ENCODE assay signal across 2 cellular contexts in genomic region chr18:74139888-74140287, GRCh38.
TF ChIP-seq lines count a peak whose summit lies in the region.

No MANE protein-coding gene starts in this region.

TF ChIP-seq in HCT116, 20 proteins besides CTCF, POLR2A, EP300 and RAD21:
- TF ChIP-seq EZH2phosphoT487 (IDR thresholded peaks at IDR 0.05; ENCODE audit: borderline replicate concordance) (no peak), FOSL1 (IDR thresholded peaks at IDR 0.05; ENCODE audit: low read depth) (peak; percentile 29; the same call in 1 of the 2 replicates), EZH2 (IDR thresholded peaks at IDR 0.05) (no peak), POLR2AphosphoS5 (IDR thresholded peaks at IDR 0.05; ENCODE audit: low read depth, low read length) (no peak)

TF ChIP-seq in SK-N-SH, 30 proteins besides CTCF, POLR2A, EP300 and RAD21:
- TF ChIP-seq RXRA (IDR thresholded peaks at IDR 0.05; ENCODE audit: borderline replicate concordance, low read depth), result no peak
- peak; percentile 57; the same call in 1 of the 2 replicates for TF ChIP-seq FOSL2 (IDR thresholded peaks at IDR 0.05; ENCODE audit: borderline replicate concordance, low read depth)
- no peak for TF ChIP-seq EZH2phosphoT487 (IDR thresholded peaks at IDR 0.05; ENCODE audit: borderline replicate concordance, low read depth)
- TF ChIP-seq FOXJ3 (CRISPR knock-in tag; IDR thresholded peaks at IDR 0.05), result no peak
- TF ChIP-seq IRF3 (IDR thresholded peaks at IDR 0.05; ENCODE audit: low read depth, low read length), result no peak
- TF ChIP-seq JUND (IDR thresholded peaks at IDR 0.05), result 0 out of 2 replicates have a peak, but pooled peaks have one; percentile 13
- TF ChIP-seq CHD2 (IDR thresholded peaks at IDR 0.05; ENCODE audit: low read length, partially characterized antibody), result no peak
- TF ChIP-seq, protein P1, sequence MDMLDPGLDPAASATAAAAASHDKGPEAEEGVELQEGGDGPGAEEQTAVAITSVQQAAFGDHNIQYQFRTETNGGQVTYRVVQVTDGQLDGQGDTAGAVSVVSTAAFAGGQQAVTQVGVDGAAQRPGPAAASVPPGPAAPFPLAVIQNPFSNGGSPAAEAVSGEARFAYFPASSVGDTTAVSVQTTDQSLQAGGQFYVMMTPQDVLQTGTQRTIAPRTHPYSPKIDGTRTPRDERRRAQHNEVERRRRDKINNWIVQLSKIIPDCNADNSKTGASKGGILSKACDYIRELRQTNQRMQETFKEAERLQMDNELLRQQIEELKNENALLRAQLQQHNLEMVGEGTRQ (IDR thresholded peaks at IDR 0.05; ENCODE audit: borderline replicate concordance, low read depth, low read length), result no peak
- 0 out of 2 replicates have a peak, but pooled peaks have one; percentile 19 for TF ChIP-seq PBX3 (IDR thresholded peaks at IDR 0.05)
- TF ChIP-seq TCF12 (IDR thresholded peaks at IDR 0.05), result no peak
- TF ChIP-seq REST (IDR thresholded peaks at IDR 0.05; ENCODE audit: low read depth, low read length), result no peak
- no peak for TF ChIP-seq MXI1 (IDR thresholded peaks at IDR 0.05; ENCODE audit: low read depth, low read length)
